Comparison of ENCODE assay signal across 9 cellular contexts in genomic region chr5:151037561-151038291, GRCh38. TPM values are rescaled to one million over a fixed set of nuclear protein-coding genes. Genes with fewer than 3 reads are reported as not detected.
DNase-seq lines count a peak whose midpoint lies in the region; ATAC-seq, FAIRE-seq and TF ChIP-seq lines count a peak whose summit lies in the region.
"Had no signal": no experiment of that assay in that cellular context is flagged by ENCODE, and none has a peak within 500 bp of the region (broad histone marks: within the 10 kb centered on the region; RNA-seq: fewer than 3 reads in every experiment).

No MANE protein-coding gene starts in this region.

- H3K4me1 ChIP-seq in GM23248 (ENCODE audit: insufficient read depth) (peaks cover 36% of the 10 kb centered on the region), left lung (peaks cover 6 to 50% of the 10 kb centered on the region in 2 donors)

- H3K9me3 ChIP-seq in GM23248 (ENCODE audit: low read depth) = no peaks in the 10 kb centered on the region
- no peaks in the 10 kb centered on the region for H3K9me3 ChIP-seq in left lung

- DNase-seq in GM23248 (peak; percentile 82), caudate nucleus (lab: John Stamatoyannopoulos, UW) (no peak), left lung (no peak), smooth muscle cell of the brain vasculature (ENCODE audit: low read depth, low spot score) (peak; percentile 20), NCI-H187 (lab: John Stamatoyannopoulos, UW) (no peak), GM19239 (ENCODE audit: insufficient read length, low spot score) (no peak)
- DNase-seq in NK-92 treated with Interleukin-12 subunit alpha and Interleukin-12 subunit beta, amount 100 ng/mL, for 24 hours (lab: John Stamatoyannopoulos, UW) = no peak
- DNase-seq: stimulated activated naive CD4-positive, alpha-beta T cell had no signal

- peak overlapping the region; percentile 62; the same call in 1 of the 2 replicates for H3K9ac ChIP-seq in GM23248

- H4K20me1 ChIP-seq in GM23248 (ENCODE audit: insufficient read depth) = no peaks in the 10 kb centered on the region

- H3K27me3 ChIP-seq in GM23248 (replicated peaks; ENCODE audit: insufficient read depth) = no peaks in the 10 kb centered on the region
- H3K27me3 ChIP-seq in left lung = no peaks in the 10 kb centered on the region

- intact Hi-C loops in left lung (cut with DNase I) = no loop called here

- H3F3A ChIP-seq in GM23248 (ENCODE audit: insufficient read depth) = peaks cover 21% of the 10 kb centered on the region

- FAIRE-seq in GM19239 (lab: Jason Lieb, UNC) = no peak

- in situ Hi-C loops in GM23248 (cut with MboI) = no loop called here

- peak; percentile 8 for ATAC-seq in left lung
- no peak for ATAC-seq in HG02938 (IDR thresholded peaks at IDR 0.05; ENCODE audit: unreplicated experiment)

- peaks cover 13% of the 10 kb centered on the region; the same call in 1 of the 2 replicates for H3K36me3 ChIP-seq in GM23248 (ENCODE audit: low read depth)
- H3K36me3 ChIP-seq in left lung = peaks cover 0 to 100% of the 10 kb centered on the region in 2 donors

- H3K4me3 ChIP-seq in GM23248 (no peak overlapping the region), left lung (no peak overlapping the region)

- no peak for TF ChIP-seq CTCF in left lung (IDR thresholded peaks at IDR 0.05)

- no peaks in the 10 kb centered on the region for H3K9me2 ChIP-seq in GM23248 (ENCODE audit: insufficient read depth)

- no peak overlapping the region for H2AFZ ChIP-seq in GM23248

- peak overlapping the region; percentile 74 for H3K27ac ChIP-seq in GM23248
- peak overlapping the region; percentile 55 for H3K27ac ChIP-seq in caudate nucleus (ENCODE audit: low read depth, low read length)
- peak overlapping the region; percentile 54 to 72 for H3K27ac ChIP-seq in left lung

- H3K4me2 ChIP-seq in GM23248 (ENCODE audit: unreplicated experiment) = peak overlapping the region; percentile 50

- H3K79me2 ChIP-seq in GM23248 (ENCODE audit: insufficient read depth) = no peaks in the 10 kb centered on the region

- 30 to 34% methylated on average over 10 of the region's 10 CpGs for WGBS in GM23248 (ENCODE audit: low coverage in 1 of 2, low lambda C conversion rate in 2 of 2, missing lambda C conversion rate in 2 of 2), 2 experiments

RNA-seq across cellular contexts. Expression of gene GPX3, which starts 17.3 kb away (rescaled TPM):
- 2.4 and 3.0 TPM in 2 replicates for total RNA-seq in GM23248 (2014; rRNA removed; shearing (Covaris generic))
- 4.2 and 4.4 TPM in 2 replicates for polyA plus RNA-seq in GM23248 (2016; fragmentation: Nextera tagmentation; extraction: Ambion mirVana)
- 100 to 1,000 TPM; 391 to 424 TPM for total RNA-seq in left lung

RNA-seq across cellular contexts. Expression of gene TNIP1, which starts 43.1 kb away (rescaled TPM):
- 88.8 and 92.1 TPM in 2 replicates for total RNA-seq in GM23248 (2014; rRNA removed; shearing (Covaris generic))
- polyA plus RNA-seq in GM23248 (2016; fragmentation: Nextera tagmentation; extraction: Ambion mirVana) = 43.1 and 43.2 TPM in 2 replicates
- total RNA-seq in left lung = 100 to 1,000 TPM; 111 to 133 TPM

Comparison
In these comparisons a context has a peak if more than half of its experiments do, and no peak if none do; other contexts are left out.
1. DNase-seq: peak in GM23248 (single experiment) and smooth muscle cell of the brain vasculature (single experiment); none in caudate nucleus (0 of 61), left lung (0 of 2), NCI-H187 (0 of 2), GM19239 (single experiment) and NK-92 treated with Interleukin-12 subunit alpha and Interleukin-12 subunit beta, amount 100 ng/mL, for 24 hours (single experiment).
2. RNA of gene GPX3, which starts 17.3 kb away (total RNA-seq): 391 to 424 TPM in left lung; 2.4 to 3.0 TPM in GM23248; every median in the first group is over 10 times any median in the second.
3. Peak in every context shown above with its lines, with median percentiles within 50 percentile points of each other: H3K27ac ChIP-seq.